Comparison of ENCODE assay signal across 3 cellular contexts in the genomic region with DNA sequence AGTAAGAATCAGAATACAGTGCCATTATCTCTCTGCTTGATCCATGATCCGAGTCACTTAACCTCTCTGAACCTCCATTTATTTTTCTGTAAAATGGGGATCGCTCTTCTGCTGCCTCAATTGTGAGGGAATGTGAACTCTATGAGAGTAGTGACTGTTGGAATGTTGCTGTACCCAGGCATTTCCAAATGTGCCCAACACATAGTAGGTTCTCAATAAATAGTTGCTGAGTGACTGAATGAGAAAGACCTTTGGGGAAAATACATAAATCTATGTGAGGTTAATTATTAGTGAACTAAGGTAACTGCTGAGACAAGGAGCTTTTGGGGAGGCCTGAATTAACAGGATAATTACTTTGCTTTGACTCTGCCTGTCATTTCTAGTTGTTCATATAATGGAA.
A peak's percentile ranks its signal among the peaks of the same experiment; 100 is the strongest.
TF ChIP-seq lines count a peak whose summit lies in the region.

No MANE protein-coding gene starts in this region.

TF ChIP-seq in HepG2, 621 proteins besides CTCF, POLR2A, EP300 and RAD21:
- TF ChIP-seq CHD4 (IDR thresholded peaks at IDR 0.05; ENCODE audit: borderline replicate concordance, low read length): 0 out of 2 replicates have a peak, but pooled peaks have one; percentile 13
- TF ChIP-seq ZNF629 (CRISPR knock-in tag; conservative IDR thresholded peaks at IDR 0.05): peak; percentile 71
- TF ChIP-seq ZNF3 (CRISPR knock-in tag; IDR thresholded peaks at IDR 0.05): peak; percentile 95
- TF ChIP-seq ZKSCAN1 (IDR thresholded peaks at IDR 0.05; ENCODE audit: low read length): peak; percentile 88
- no peak for TF ChIP-seq ZBTB33 (CRISPR knock-in tag; IDR thresholded peaks at IDR 0.05)
- TF ChIP-seq ZMYM2 (CRISPR knock-in tag; IDR thresholded peaks at IDR 0.05): 0 out of 2 replicates have a peak, but pooled peaks have one; percentile 40
- peak; percentile 39; the same call in 1 of the 2 replicates for TF ChIP-seq ZMYM3 (CRISPR knock-in tag; IDR thresholded peaks at IDR 0.05)
- TF ChIP-seq ZNF382 (CRISPR knock-in tag; IDR thresholded peaks at IDR 0.05; ENCODE audit: borderline replicate concordance): no peak
TF ChIP-seq in HepG2: peak in this region for 6.

TF ChIP-seq in GM23338, 12 proteins besides CTCF, POLR2A, EP300 and RAD21 (continues in another document):
- TF ChIP-seq JUNB (IDR thresholded peaks at IDR 0.05; ENCODE audit: unreplicated experiment) (no peak), REST (IDR thresholded peaks at IDR 0.05; ENCODE audit: unreplicated experiment) (no peak), NANOG (IDR thresholded peaks at IDR 0.05; ENCODE audit: borderline replicate concordance) (no peak), ETS1 (IDR thresholded peaks at IDR 0.05) (no peak), ZNF114 (CRISPR knock-in tag; IDR thresholded peaks at IDR 0.05) (no peak), ZNF331 (CRISPR knock-in tag; IDR thresholded peaks at IDR 0.05; ENCODE audit: low read depth) (no peak), EZH2phosphoT487 (IDR thresholded peaks at IDR 0.05; ENCODE audit: unreplicated experiment) (no peak)

TF ChIP-seq in liver, 16 proteins besides CTCF, POLR2A, EP300 and RAD21:
- TF ChIP-seq FOXA1 (IDR thresholded peaks at IDR 0.05) (no peak), SP1 (IDR thresholded peaks at IDR 0.05) (no peak), RXRA (IDR thresholded peaks at IDR 0.05) (no peak), NR2F2 (IDR thresholded peaks at IDR 0.05) (no peak), YY1 (IDR thresholded peaks at IDR 0.05) (no peak), TAF1 (conservative IDR thresholded peaks at IDR 0.05) (no peak)
